1 cellular context compared by ENCODE assay signal in the genomic region with DNA sequence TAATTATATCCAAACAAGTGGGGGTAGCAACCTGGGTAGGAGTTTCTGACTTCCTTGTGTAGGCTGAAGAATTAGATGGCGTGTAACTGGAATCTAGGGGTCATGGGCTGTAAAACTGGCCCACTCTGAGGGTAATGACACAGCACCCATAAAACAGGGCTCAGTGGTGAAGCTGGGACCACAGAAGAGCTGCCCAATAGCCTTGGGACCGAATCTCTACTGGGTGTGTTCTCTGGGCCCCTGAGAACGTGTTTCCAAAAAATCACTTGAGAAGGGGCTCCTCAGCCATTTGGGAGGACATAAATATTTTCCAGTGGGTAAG.
A peak's percentile ranks its signal among the peaks of the same experiment; 100 is the strongest.
TF ChIP-seq lines count a peak whose summit lies in the region.

No MANE protein-coding gene starts in this region.

TF ChIP-seq in HepG2, 621 proteins besides CTCF, POLR2A, EP300 and RAD21 (continues in another document):
- TF ChIP-seq ZSCAN5A (CRISPR knock-in tag; IDR thresholded peaks at IDR 0.05; ENCODE audit: borderline replicate concordance) (no peak), MIXL1 (CRISPR knock-in tag; IDR thresholded peaks at IDR 0.05) (no peak), CENPBD1 (CRISPR knock-in tag; IDR thresholded peaks at IDR 0.05; ENCODE audit: borderline replicate concordance, low read depth) (no peak), ZEB1 (IDR thresholded peaks at IDR 0.05; ENCODE audit: insufficient replicate concordance, low read depth) (no peak), THAP11 (CRISPR knock-in tag; IDR thresholded peaks at IDR 0.05) (no peak), ZNF780A (CRISPR knock-in tag; IDR thresholded peaks at IDR 0.05) (no peak), ZNF713 (CRISPR knock-in tag; IDR thresholded peaks at IDR 0.05) (no peak), CBX1 (IDR thresholded peaks at IDR 0.05; ENCODE audit: low read depth) (no peak), SMYD3 (CRISPR knock-in tag; IDR thresholded peaks at IDR 0.05) (0 out of 2 replicates have a peak, but pooled peaks have one; percentile 57), SPEN (CRISPR knock-in tag; IDR thresholded peaks at IDR 0.05; ENCODE audit: low read depth) (no peak), ZSCAN9 (CRISPR knock-in tag; IDR thresholded peaks at IDR 0.05; ENCODE audit: borderline replicate concordance) (no peak), ESRRA (CRISPR knock-in tag; IDR thresholded peaks at IDR 0.05; ENCODE audit: low read depth) (no peak), AGO2 (optimal IDR thresholded peaks at IDR 0.05; ENCODE audit: low read depth, low read length) (no peak), TEAD3 (CRISPR knock-in tag; optimal IDR thresholded peaks at IDR 0.05; ENCODE audit: borderline replicate concordance) (peak; percentile 52), ZSCAN21 (CRISPR knock-in tag; IDR thresholded peaks at IDR 0.05; ENCODE audit: borderline replicate concordance) (no peak), KLF12 (CRISPR knock-in tag; IDR thresholded peaks at IDR 0.05; ENCODE audit: borderline replicate concordance) (no peak), DPF2 (CRISPR knock-in tag; IDR thresholded peaks at IDR 0.05; ENCODE audit: borderline replicate concordance, low read depth) (no peak), ZNF317 (CRISPR knock-in tag; IDR thresholded peaks at IDR 0.05) (0 out of 2 replicates have a peak, but pooled peaks have one; percentile 21), CBX2 (IDR thresholded peaks at IDR 0.05; ENCODE audit: low read depth, low read length) (no peak), CBX2 (CRISPR knock-in tag; IDR thresholded peaks at IDR 0.05; ENCODE audit: low read depth) (no peak), ZNF616 (CRISPR knock-in tag; IDR thresholded peaks at IDR 0.05; ENCODE audit: low read depth) (no peak), MTA3 (CRISPR knock-in tag; IDR thresholded peaks at IDR 0.05) (no peak), ZBTB43 (CRISPR knock-in tag; conservative IDR thresholded peaks at IDR 0.05) (no peak), NAIF1 (CRISPR knock-in tag; IDR thresholded peaks at IDR 0.05; ENCODE audit: borderline replicate concordance) (no peak), NONO (IDR thresholded peaks at IDR 0.05) (no peak), NONO (CRISPR knock-in tag; conservative IDR thresholded peaks at IDR 0.05) (no peak), ZNF841 (CRISPR knock-in tag; IDR thresholded peaks at IDR 0.05; ENCODE audit: borderline replicate concordance) (no peak), ZNF83 (CRISPR knock-in tag; IDR thresholded peaks at IDR 0.05; ENCODE audit: borderline replicate concordance) (no peak), HOMEZ (CRISPR knock-in tag; IDR thresholded peaks at IDR 0.05; ENCODE audit: low read depth) (no peak), CCDC6 (CRISPR knock-in tag; IDR thresholded peaks at IDR 0.05) (no peak), ZNF230 (CRISPR knock-in tag; IDR thresholded peaks at IDR 0.05) (no peak), KDM5B (CRISPR knock-in tag; IDR thresholded peaks at IDR 0.05; ENCODE audit: borderline replicate concordance) (no peak)
- TF ChIP-seq, protein P1, sequence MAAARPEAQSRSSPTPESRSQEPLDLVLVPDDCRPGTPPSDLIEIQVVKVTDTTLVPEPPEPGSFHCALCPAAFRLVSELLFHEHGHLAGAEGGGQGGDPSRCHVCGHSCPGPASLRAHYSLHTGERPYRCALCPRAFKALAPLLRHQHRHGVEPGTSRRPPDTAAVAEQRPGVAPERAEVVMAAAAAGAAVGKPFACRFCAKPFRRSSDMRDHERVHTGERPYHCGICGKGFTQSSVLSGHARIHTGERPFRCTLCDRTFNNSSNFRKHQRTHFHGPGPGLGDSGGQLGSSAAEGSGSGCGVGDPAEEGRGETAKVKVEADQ (CRISPR knock-in tag; IDR thresholded peaks at IDR 0.05; ENCODE audit: borderline replicate concordance): no peak
- TF ChIP-seq, protein P2, sequence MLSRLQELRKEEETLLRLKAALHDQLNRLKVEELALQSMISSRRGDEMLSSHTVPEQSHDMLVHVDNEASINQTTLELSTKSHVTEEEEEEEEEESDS (CRISPR knock-in tag; IDR thresholded peaks at IDR 0.05; ENCODE audit: borderline replicate concordance): peak; percentile 31; the same call in 1 of the 2 replicates
- TF ChIP-seq, protein P3, sequence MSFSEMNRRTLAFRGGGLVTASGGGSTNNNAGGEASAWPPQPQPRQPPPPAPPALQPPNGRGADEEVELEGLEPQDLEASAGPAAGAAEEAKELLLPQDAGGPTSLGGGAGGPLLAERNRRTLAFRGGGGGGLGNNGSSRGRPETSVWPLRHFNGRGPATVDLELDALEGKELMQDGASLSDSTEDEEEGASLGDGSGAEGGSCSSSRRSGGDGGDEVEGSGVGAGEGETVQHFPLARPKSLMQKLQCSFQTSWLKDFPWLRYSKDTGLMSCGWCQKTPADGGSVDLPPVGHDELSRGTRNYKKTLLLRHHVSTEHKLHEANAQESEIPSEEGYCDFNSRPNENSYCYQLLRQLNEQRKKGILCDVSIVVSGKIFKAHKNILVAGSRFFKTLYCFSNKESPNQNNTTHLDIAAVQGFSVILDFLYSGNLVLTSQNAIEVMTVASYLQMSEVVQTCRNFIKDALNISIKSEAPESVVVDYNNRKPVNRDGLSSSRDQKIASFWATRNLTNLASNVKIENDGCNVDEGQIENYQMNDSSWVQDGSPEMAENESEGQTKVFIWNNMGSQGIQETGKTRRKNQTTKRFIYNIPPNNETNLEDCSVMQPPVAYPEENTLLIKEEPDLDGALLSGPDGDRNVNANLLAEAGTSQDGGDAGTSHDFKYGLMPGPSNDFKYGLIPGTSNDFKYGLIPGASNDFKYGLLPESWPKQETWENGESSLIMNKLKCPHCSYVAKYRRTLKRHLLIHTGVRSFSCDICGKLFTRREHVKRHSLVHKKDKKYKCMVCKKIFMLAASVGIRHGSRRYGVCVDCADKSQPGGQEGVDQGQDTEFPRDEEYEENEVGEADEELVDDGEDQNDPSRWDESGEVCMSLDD (CRISPR knock-in tag; IDR thresholded peaks at IDR 0.05; ENCODE audit: borderline replicate concordance): no peak
- TF ChIP-seq, protein P4, sequence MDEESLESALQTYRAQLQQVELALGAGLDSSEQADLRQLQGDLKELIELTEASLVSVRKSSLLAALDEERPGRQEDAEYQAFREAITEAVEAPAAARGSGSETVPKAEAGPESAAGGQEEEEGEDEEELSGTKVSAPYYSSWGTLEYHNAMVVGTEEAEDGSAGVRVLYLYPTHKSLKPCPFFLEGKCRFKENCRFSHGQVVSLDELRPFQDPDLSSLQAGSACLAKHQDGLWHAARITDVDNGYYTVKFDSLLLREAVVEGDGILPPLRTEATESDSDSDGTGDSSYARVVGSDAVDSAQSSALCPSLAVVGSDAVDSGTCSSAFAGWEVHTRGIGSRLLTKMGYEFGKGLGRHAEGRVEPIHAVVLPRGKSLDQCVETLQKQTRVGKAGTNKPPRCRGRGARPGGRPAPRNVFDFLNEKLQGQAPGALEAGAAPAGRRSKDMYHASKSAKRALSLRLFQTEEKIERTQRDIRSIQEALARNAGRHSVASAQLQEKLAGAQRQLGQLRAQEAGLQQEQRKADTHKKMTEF (CRISPR knock-in tag; IDR thresholded peaks at IDR 0.05): 0 out of 2 replicates have a peak, but pooled peaks have one; percentile 22
- TF ChIP-seq, protein P5, sequence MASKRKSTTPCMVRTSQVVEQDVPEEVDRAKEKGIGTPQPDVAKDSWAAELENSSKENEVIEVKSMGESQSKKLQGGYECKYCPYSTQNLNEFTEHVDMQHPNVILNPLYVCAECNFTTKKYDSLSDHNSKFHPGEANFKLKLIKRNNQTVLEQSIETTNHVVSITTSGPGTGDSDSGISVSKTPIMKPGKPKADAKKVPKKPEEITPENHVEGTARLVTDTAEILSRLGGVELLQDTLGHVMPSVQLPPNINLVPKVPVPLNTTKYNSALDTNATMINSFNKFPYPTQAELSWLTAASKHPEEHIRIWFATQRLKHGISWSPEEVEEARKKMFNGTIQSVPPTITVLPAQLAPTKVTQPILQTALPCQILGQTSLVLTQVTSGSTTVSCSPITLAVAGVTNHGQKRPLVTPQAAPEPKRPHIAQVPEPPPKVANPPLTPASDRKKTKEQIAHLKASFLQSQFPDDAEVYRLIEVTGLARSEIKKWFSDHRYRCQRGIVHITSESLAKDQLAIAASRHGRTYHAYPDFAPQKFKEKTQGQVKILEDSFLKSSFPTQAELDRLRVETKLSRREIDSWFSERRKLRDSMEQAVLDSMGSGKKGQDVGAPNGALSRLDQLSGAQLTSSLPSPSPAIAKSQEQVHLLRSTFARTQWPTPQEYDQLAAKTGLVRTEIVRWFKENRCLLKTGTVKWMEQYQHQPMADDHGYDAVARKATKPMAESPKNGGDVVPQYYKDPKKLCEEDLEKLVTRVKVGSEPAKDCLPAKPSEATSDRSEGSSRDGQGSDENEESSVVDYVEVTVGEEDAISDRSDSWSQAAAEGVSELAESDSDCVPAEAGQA (IDR thresholded peaks at IDR 0.05; ENCODE audit: low read depth): no peak
- TF ChIP-seq, protein P5 (CRISPR knock-in tag; IDR thresholded peaks at IDR 0.05; ENCODE audit: borderline replicate concordance): no peak
- TF ChIP-seq, protein P6, sequence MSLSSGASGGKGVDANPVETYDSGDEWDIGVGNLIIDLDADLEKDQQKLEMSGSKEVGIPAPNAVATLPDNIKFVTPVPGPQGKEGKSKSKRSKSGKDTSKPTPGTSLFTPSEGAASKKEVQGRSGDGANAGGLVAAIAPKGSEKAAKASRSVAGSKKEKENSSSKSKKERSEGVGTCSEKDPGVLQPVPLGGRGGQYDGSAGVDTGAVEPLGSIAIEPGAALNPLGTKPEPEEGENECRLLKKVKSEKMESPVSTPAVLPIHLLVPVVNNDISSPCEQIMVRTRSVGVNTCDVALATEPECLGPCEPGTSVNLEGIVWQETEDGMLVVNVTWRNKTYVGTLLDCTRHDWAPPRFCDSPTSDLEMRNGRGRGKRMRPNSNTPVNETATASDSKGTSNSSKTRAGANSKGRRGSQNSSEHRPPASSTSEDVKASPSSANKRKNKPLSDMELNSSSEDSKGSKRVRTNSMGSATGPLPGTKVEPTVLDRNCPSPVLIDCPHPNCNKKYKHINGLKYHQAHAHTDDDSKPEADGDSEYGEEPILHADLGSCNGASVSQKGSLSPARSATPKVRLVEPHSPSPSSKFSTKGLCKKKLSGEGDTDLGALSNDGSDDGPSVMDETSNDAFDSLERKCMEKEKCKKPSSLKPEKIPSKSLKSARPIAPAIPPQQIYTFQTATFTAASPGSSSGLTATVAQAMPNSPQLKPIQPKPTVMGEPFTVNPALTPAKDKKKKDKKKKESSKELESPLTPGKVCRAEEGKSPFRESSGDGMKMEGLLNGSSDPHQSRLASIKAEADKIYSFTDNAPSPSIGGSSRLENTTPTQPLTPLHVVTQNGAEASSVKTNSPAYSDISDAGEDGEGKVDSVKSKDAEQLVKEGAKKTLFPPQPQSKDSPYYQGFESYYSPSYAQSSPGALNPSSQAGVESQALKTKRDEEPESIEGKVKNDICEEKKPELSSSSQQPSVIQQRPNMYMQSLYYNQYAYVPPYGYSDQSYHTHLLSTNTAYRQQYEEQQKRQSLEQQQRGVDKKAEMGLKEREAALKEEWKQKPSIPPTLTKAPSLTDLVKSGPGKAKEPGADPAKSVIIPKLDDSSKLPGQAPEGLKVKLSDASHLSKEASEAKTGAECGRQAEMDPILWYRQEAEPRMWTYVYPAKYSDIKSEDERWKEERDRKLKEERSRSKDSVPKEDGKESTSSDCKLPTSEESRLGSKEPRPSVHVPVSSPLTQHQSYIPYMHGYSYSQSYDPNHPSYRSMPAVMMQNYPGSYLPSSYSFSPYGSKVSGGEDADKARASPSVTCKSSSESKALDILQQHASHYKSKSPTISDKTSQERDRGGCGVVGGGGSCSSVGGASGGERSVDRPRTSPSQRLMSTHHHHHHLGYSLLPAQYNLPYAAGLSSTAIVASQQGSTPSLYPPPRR (CRISPR knock-in tag; IDR thresholded peaks at IDR 0.05; ENCODE audit: borderline replicate concordance): no peak
